8 cellular contexts compared by ENCODE assay signal in genomic region chr17:73191443-73192218, GRCh38. TPM values are rescaled to one million over a fixed set of nuclear protein-coding genes. Genes with fewer than 3 reads are reported as not detected.
DNase-seq lines count a peak whose midpoint lies in the region; ATAC-seq and TF ChIP-seq lines count a peak whose summit lies in the region.

No MANE protein-coding gene starts in this region.

- no peaks in the 10 kb centered on the region for H3K27me3 Mint-ChIP-seq in WTC11 (ENCODE audit: low read depth)
- no peaks in the 10 kb centered on the region for H3K27me3 Mint-ChIP-seq in central memory CD8-positive, alpha-beta T cell

- DNase-seq in GM12865 (ENCODE audit: low read depth), result peak; percentile 86
- peak; percentile 87 for DNase-seq in NCI-H2227 (lab: John Stamatoyannopoulos, UW; ENCODE audit: unreplicated experiment)
- DNase-seq in WTC11 (ENCODE audit: low spot score), result peak; percentile 62
- DNase-seq in central memory CD8-positive, alpha-beta T cell (ENCODE audit: low spot score in 2 of 2), result peak; percentile 38 to 46
- DNase-seq in kidney glomerular epithelial cell (lab: John Stamatoyannopoulos, UW), result peak; percentile 48
- peak; percentile 80 for DNase-seq in stimulated activated CD4-positive, alpha-beta T cell treated with anti-CD3 and anti-CD28 coated beads, Interleukin-15, amount 100 ng/mL, for 24 hours

- no peaks in the 10 kb centered on the region for H3K9me3 Mint-ChIP-seq in WTC11
- H3K9me3 Mint-ChIP-seq in central memory CD8-positive, alpha-beta T cell, result no peaks in the 10 kb centered on the region

- peak overlapping the region; percentile 90 for H3K4me3 Mint-ChIP-seq in WTC11
- H3K4me3 Mint-ChIP-seq in central memory CD8-positive, alpha-beta T cell, result peak overlapping the region; percentile 98

- CTCF ChIA-PET in WTC11 (lab: Charles Lee), result interaction anchor here (0.6 to 4.0 kb wide), 13 partner anchors 9 to 635 kb away, joined by 3 to 48 read pairs (median 3); partner anchors contain the start of gene CDC42EP4

- TF ChIP-seq CTCF in GM12865 (IDR thresholded peaks at IDR 0.05; ENCODE audit: insufficient read depth, low read depth, low read length, missing control alignments) (peak; percentile 86), WTC11 (IDR thresholded peaks at IDR 0.05) (peak; percentile 63)

- peaks cover 21% of the 10 kb centered on the region for H3K4me1 Mint-ChIP-seq in WTC11
- H3K4me1 Mint-ChIP-seq in central memory CD8-positive, alpha-beta T cell, result peaks cover 11% of the 10 kb centered on the region

- POLR2A ChIA-PET in WTC11 (lab: Charles Lee), result interaction anchor here (1.7 to 2.0 kb wide), 2 partner anchors 26 to 206 kb away, joined by 3 to 6 read pairs; partner anchors contain the start of gene SSTR2

- peak overlapping the region; percentile 72 for H3K4me3 ChIP-seq in GM12865 (ENCODE audit: low read depth, low read length)

- peak overlapping the region; percentile 16 for H3K27ac Mint-ChIP-seq in WTC11
- H3K27ac Mint-ChIP-seq in central memory CD8-positive, alpha-beta T cell (ENCODE audit: low read depth), result peak overlapping the region; percentile 95

- peaks cover 4% of the 10 kb centered on the region; the same call in 1 of the 2 replicates for H3K36me3 Mint-ChIP-seq in WTC11
- H3K36me3 Mint-ChIP-seq in central memory CD8-positive, alpha-beta T cell (ENCODE audit: insufficient read depth), result peaks cover 16% of the 10 kb centered on the region

- peak; percentile 30 for ATAC-seq in HG02885 (IDR thresholded peaks at IDR 0.05; ENCODE audit: poor library complexity, unreplicated experiment)
- ATAC-seq in WTC11, result peak; percentile 13
- ATAC-seq in central memory CD8-positive, alpha-beta T cell (replicated peaks; ENCODE audit: extremely low read depth, poor library complexity, severe bottlenecking), result no peak
- no peak for ATAC-seq in HG03521 (IDR thresholded peaks at IDR 0.05; ENCODE audit: unreplicated experiment)

TF ChIP-seq in WTC11, 78 proteins besides CTCF, POLR2A, EP300 and RAD21:
- TF ChIP-seq ZNF232 (CRISPR knock-in tag; IDR thresholded peaks at IDR 0.05), result no peak
- TF ChIP-seq E2F5 (CRISPR knock-in tag; IDR thresholded peaks at IDR 0.05), result 0 out of 2 replicates have a peak, but pooled peaks have one; percentile 29
- TF ChIP-seq GABPB1 (CRISPR knock-in tag; IDR thresholded peaks at IDR 0.05), result 0 out of 2 replicates have a peak, but pooled peaks have one; percentile 34
- no peak for TF ChIP-seq ATF1 (CRISPR knock-in tag; IDR thresholded peaks at IDR 0.05)
- TF ChIP-seq NFE2L1 (CRISPR knock-in tag; IDR thresholded peaks at IDR 0.05), result no peak
- no peak for TF ChIP-seq HMGA2 (CRISPR knock-in tag; IDR thresholded peaks at IDR 0.05)
- no peak for TF ChIP-seq ZNF317 (CRISPR knock-in tag; IDR thresholded peaks at IDR 0.05; ENCODE audit: borderline replicate concordance, low read depth)
- no peak for TF ChIP-seq PRDM15 (CRISPR knock-in tag; IDR thresholded peaks at IDR 0.05)
- no peak for TF ChIP-seq ZSCAN18 (CRISPR knock-in tag; IDR thresholded peaks at IDR 0.05)
- TF ChIP-seq JAZF1 (CRISPR knock-in tag; IDR thresholded peaks at IDR 0.05), result no peak
- no peak for TF ChIP-seq SMAD4 (CRISPR knock-in tag; IDR thresholded peaks at IDR 0.05)
- TF ChIP-seq USF1 (CRISPR knock-in tag; IDR thresholded peaks at IDR 0.05), result no peak

RNA-seq across cellular contexts. Expression of gene COG1, which starts 1.2 kb away (rescaled TPM):
- total RNA-seq in WTC11 (2021), result 19.2 to 22.6 TPM (median 19.5 TPM) in 3 replicates

RNA-seq across cellular contexts. Expression of gene SSTR2, which starts 26.8 kb away (rescaled TPM):
- 1.9 to 3.7 TPM (median 1.9 TPM) in 3 replicates for total RNA-seq in WTC11 (2021)

Comparison
In these comparisons a context has a peak if more than half of its experiments do, and no peak if none do; other contexts are left out.
1. ATAC-seq: peak in HG02885 (single experiment) and WTC11 (single experiment); none in central memory CD8-positive, alpha-beta T cell (single experiment) and HG03521 (single experiment).
2. Peak in every context shown above with its lines, with median percentiles within 50 percentile points of each other: DNase-seq.